ENCODE assay signal across 8 cellular contexts in the genomic region with DNA sequence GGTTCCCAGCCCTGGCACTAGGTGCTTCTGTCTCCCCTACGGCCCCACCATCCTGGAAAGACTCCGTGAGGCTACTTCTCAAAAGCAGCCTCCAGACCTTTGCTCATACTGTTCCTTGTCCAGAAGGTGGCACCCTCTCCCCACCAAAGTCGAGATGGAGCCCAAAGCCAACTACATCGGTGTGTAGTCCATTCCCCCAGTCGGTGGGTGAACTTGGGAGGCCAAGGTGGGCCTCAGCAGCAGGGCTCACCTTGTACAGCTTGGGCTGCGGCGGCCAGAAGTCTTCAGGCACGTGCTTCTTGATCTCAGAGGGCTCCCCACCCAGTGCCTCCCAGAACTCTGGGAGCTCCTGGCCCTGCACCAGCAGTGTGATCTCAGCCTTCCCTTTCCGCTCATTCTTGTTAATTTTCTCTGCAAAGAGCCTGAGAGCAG. TPM values are rescaled to one million over a fixed set of nuclear protein-coding genes. Genes with fewer than 3 reads are reported as not detected.
DNase-seq lines count a peak whose midpoint lies in the region; ATAC-seq and TF ChIP-seq lines count a peak whose summit lies in the region.

No MANE protein-coding gene starts in this region.

- H3K9me3 Mint-ChIP-seq in memory B cell: no peaks in the 10 kb centered on the region

- H3K36me3 Mint-ChIP-seq in memory B cell: peaks cover 27% of the 10 kb centered on the region

- peak; percentile 69 for TF ChIP-seq CTCF in AG09319 (IDR thresholded peaks at IDR 0.05; ENCODE audit: low read depth, low read length)
- peak; percentile 44 for TF ChIP-seq CTCF in GM20000 (IDR thresholded peaks at IDR 0.05; ENCODE audit: extremely low read depth, missing control alignments)

- no peak overlapping the region for H3K27ac Mint-ChIP-seq in memory B cell

- H3K27me3 Mint-ChIP-seq in memory B cell: no peaks in the 10 kb centered on the region

- peaks cover 8% of the 10 kb centered on the region for H3K4me1 Mint-ChIP-seq in memory B cell

- ATAC-seq in memory B cell (ENCODE audit: low read depth) (peak; percentile 78), GM18861 (IDR thresholded peaks at IDR 0.05; ENCODE audit: unreplicated experiment) (no peak)

- DNase-seq in AG09319 (ENCODE audit: extremely low read depth, low read depth) (no peak), GM20000 (ENCODE audit: low spot score) (peak; percentile 95), NCI-H510A (lab: John Stamatoyannopoulos, UW) (peak; percentile 32), dermis microvascular lymphatic vessel endothelial cell (ENCODE audit: low read depth in 2 of 2) (peak; percentile 35 to 79), memory B cell (ENCODE audit: low spot score in 2 of 2) (peak; percentile 65 to 68)
- DNase-seq in activated CD4-positive, alpha-beta T cell treated with anti-CD3 and anti-CD28 coated beads, Interleukin-2, amount 50 U/mL, for 24 hours (ENCODE audit: low read depth in 1 of 2, low spot score in 1 of 2): peak; percentile 38 to 54
- peak; percentile 47 for DNase-seq in stimulated activated CD8-positive, alpha-beta memory T cell treated with anti-CD3 and anti-CD28 coated beads, Interleukin-4, amount 100 ng/mL, for 24 hours (ENCODE audit: low read depth)

- no peak overlapping the region for H3K4me3 Mint-ChIP-seq in memory B cell

RNA-seq across cellular contexts. Expression of gene FLII, which starts 10.2 kb away (rescaled TPM):
- total RNA-seq in dermis microvascular lymphatic vessel endothelial cell: 280 and 292 TPM in 2 replicates

RNA-seq across cellular contexts. Expression of gene MIEF2, which starts 12.1 kb away (rescaled TPM):
- total RNA-seq in dermis microvascular lymphatic vessel endothelial cell: 8.1 and 13.9 TPM in 2 replicates

RNA-seq across cellular contexts. Expression of gene LLGL1, which starts 22.9 kb away (rescaled TPM):
- 17.2 and 23.9 TPM in 2 replicates for total RNA-seq in dermis microvascular lymphatic vessel endothelial cell
